Comparison of ENCODE assay signal across 16 cellular contexts in the genomic region with DNA sequence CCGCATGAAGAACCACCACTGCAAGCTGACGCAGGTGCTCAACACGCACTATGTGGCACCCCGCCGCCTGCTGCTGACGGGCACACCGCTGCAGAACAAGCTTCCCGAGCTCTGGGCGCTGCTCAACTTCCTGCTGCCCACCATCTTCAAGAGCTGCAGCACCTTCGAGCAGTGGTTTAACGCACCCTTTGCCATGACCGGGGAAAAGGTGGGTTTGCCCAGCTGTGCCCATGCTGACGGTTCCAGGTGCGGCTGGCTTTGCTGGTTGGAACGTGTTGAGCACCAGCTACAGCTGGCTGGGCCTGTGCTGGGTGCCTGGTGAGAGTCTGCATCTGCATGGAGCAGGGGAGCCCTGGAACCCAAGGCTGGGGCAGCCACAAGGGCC.
DNase-seq lines count a peak whose midpoint lies in the region; ATAC-seq, FAIRE-seq and TF ChIP-seq lines count a peak whose summit lies in the region.
"Had no signal": no experiment of that assay in that cellular context is flagged by ENCODE, and none has a peak within 500 bp of the region (broad histone marks: within the 10 kb centered on the region; RNA-seq: fewer than 3 reads in every experiment).

No MANE protein-coding gene starts in this region.

- H3K4me3 ChIP-seq in HepG2 (replicated peaks in 1 of 3; ENCODE audit: insufficient read depth in 1 of 3, low read depth in 2 of 3, low read length in 3 of 3) (no peak overlapping the region), right lobe of liver (no peak overlapping the region), OCI-LY1 (ENCODE audit: low read depth, low read length, poor library complexity, severe bottlenecking) (no peak overlapping the region), ovary (no peak overlapping the region)

- WGBS in HepG2 (ENCODE audit: low lambda C conversion rate), result 93% methylated on average over 10 of the region's 15 CpGs
- no CpG with 5 or more reads among the region's 15 CpGs for WGBS in right lobe of liver (ENCODE audit: insufficient coverage, low coverage, low lambda C conversion rate, missing lambda C conversion rate)
- WGBS in ovary, 3 donors, result 92 to 93% (median 93%) methylated on average over 15 of the region's 15 CpGs

- no peak overlapping the region for H3K4me3 Mint-ChIP-seq in glutamatergic neuron (ENCODE audit: unreplicated experiment)
- H3K4me3 Mint-ChIP-seq: CD14-positive monocyte, H9 had no signal

- TF ChIP-seq POLR2A in HepG2 (IDR thresholded peaks at IDR 0.05; ENCODE audit: insufficient read depth in 1 of 2, low read depth in 2 of 2, low read length in 2 of 2), result no peak
- TF ChIP-seq POLR2A in right lobe of liver (IDR thresholded peaks at IDR 0.05), result no peak
- no peak for TF ChIP-seq POLR2A in ovary (IDR thresholded peaks at IDR 0.05)

- no peak for ATAC-seq in HepG2
- ATAC-seq in right lobe of liver, result no peak

- TF ChIP-seq CTCF in HepG2 (CRISPR knock-in tag; IDR thresholded peaks at IDR 0.05) (no peak), right lobe of liver (IDR thresholded peaks at IDR 0.05) (no peak), OCI-LY1 (IDR thresholded peaks at IDR 0.05; ENCODE audit: low read length) (no peak), glutamatergic neuron (IDR thresholded peaks at IDR 0.05; ENCODE audit: partially characterized antibody, unreplicated experiment) (no peak), ovary (IDR thresholded peaks at IDR 0.05) (no peak)

- H3K79me2 ChIP-seq in HepG2 (ENCODE audit: insufficient read depth, low read length), result no peaks in the 10 kb centered on the region
- no peaks in the 10 kb centered on the region for H3K79me2 ChIP-seq in OCI-LY1 (ENCODE audit: insufficient read depth, low read length)

- H3K9me2 ChIP-seq in OCI-LY1 (ENCODE audit: low read depth, low read length), result no peaks in the 10 kb centered on the region

- H3K36me3 ChIP-seq in HepG2 (replicated peaks in 1 of 2; ENCODE audit: control insufficient read depth in 1 of 2, insufficient read depth in 2 of 2, low read length in 2 of 2), result peaks cover 61 to 84% of the 10 kb centered on the region in 2 experiments; a peak in 4 of 5 replicates
- peaks cover 0 to 55% (median 16%) of the 10 kb centered on the region in 4 donors for H3K36me3 ChIP-seq in right lobe of liver
- peaks cover 99% of the 10 kb centered on the region for H3K36me3 ChIP-seq in OCI-LY1 (ENCODE audit: insufficient read depth, low read length)
- H3K36me3 ChIP-seq in ovary, result no peaks in the 10 kb centered on the region

- intact Hi-C loops in HepG2 (cut with micrococcal nuclease; ENCODE audit: unreplicated experiment) (no loop called here), right lobe of liver (cut with DNase I) (no loop called here), ovary (cut with DNase I) (loop anchor here in 2 of 4 donors (5.0 to 10.0 kb wide), 2 partner anchors 84 to 87 kb away; no protein-coding TSS in a partner anchor)

- peaks cover 16% of the 10 kb centered on the region for H3K27me3 Mint-ChIP-seq in glutamatergic neuron (ENCODE audit: unreplicated experiment)
- H3K27me3 Mint-ChIP-seq: CD4-positive, alpha-beta memory T cell had no signal

- no TSS peak for BruUV-seq in HepG2 (replicated peaks; lab: Mats Ljungman, UMichigan)

- H2AFZ ChIP-seq in HepG2 (ENCODE audit: low read length), result no peak overlapping the region
- no peak overlapping the region for H2AFZ ChIP-seq in OCI-LY1 (ENCODE audit: low read length)

- DNase-seq in HepG2 (ENCODE audit: low spot score) (no peak), right lobe of liver (no peak), glutamatergic neuron (no peak), NCI-H2029 treated with DMSO at 0.1 percent for 48 hours (lab: John Stamatoyannopoulos, UW) (no peak), ovary (no peak)
- no peak for DNase-seq in activated naive CD4-positive, alpha-beta T cell (lab: John Stamatoyannopoulos, UW)
- DNase-seq: CD4-positive, alpha-beta memory T cell; DMS153; DMS79; GDM1; H9; KBM-7 had no signal

- H3K27ac ChIP-seq in HepG2 (ENCODE audit: extremely low read length, insufficient read depth, low read length), result no peak overlapping the region
- H3K27ac ChIP-seq in right lobe of liver, result no peak overlapping the region
- peak overlapping the region; percentile 63 for H3K27ac ChIP-seq in OCI-LY1 (ENCODE audit: low read depth, low read length, poor library complexity, severe bottlenecking)
- no peak overlapping the region for H3K27ac ChIP-seq in ovary

- H3K4me1 Mint-ChIP-seq in glutamatergic neuron (ENCODE audit: low read depth, unreplicated experiment), result peaks cover 15% of the 10 kb centered on the region
- H3K4me1 Mint-ChIP-seq: CD14-positive monocyte; CD4-positive, alpha-beta memory T cell; H9 had no signal

- TF ChIP-seq EP300 in HepG2 (IDR thresholded peaks at IDR 0.05; ENCODE audit: low read depth in 2 of 2, low read length in 2 of 2), result no peak
- no peak for TF ChIP-seq EP300 in HepG2 (CRISPR knock-in tag; IDR thresholded peaks at IDR 0.05; ENCODE audit: borderline replicate concordance)
- TF ChIP-seq EP300 in ovary (IDR thresholded peaks at IDR 0.05), result no peak

- H3K4me2 ChIP-seq in HepG2 (ENCODE audit: low read depth, low read length) (no peak overlapping the region), OCI-LY1 (ENCODE audit: low read length) (no peak overlapping the region)

- in situ Hi-C loops in HepG2 (cut with HindIII; ENCODE audit: extremely low pct_ligation_motif_present, low pct_unique_long_range_greater_than_20kb), result no loop called here

- POLR2A ChIA-PET in HepG2 (lab: Yijun Ruan, JAX), result no interaction called here

- H3F3A ChIP-seq in OCI-LY1 (ENCODE audit: insufficient read depth, low read length), result no peaks in the 10 kb centered on the region

- H3K4me1 ChIP-seq in HepG2 (ENCODE audit: insufficient read depth, low read length) (no peaks in the 10 kb centered on the region), right lobe of liver (peaks cover 0 to 6% (median 0%) of the 10 kb centered on the region in 4 donors), OCI-LY1 (ENCODE audit: insufficient read depth, low read length, severe bottlenecking) (no peaks in the 10 kb centered on the region), ovary (ENCODE audit: insufficient read depth) (no peaks in the 10 kb centered on the region)
- H3K4me1 ChIP-seq: BE2C had no signal

- H3K36me3 Mint-ChIP-seq in glutamatergic neuron (ENCODE audit: unreplicated experiment), result no peaks in the 10 kb centered on the region

- TF ChIP-seq RAD21 in HepG2 (CRISPR knock-in tag; IDR thresholded peaks at IDR 0.05), result no peak

- H3K9ac ChIP-seq in HepG2 (ENCODE audit: insufficient read depth, low read depth, low read length) (no peak overlapping the region), OCI-LY1 (ENCODE audit: low read length) (no peak overlapping the region)

- CTCF ChIA-PET in HepG2 (lab: Yijun Ruan, JAX; ENCODE audit: low intra/inter-chr PET ratio, low total read pairs), result no interaction called here

- no peaks in the 10 kb centered on the region for H4K20me1 ChIP-seq in HepG2 (ENCODE audit: insufficient read depth, low read length)
- H4K20me1 ChIP-seq in OCI-LY1 (ENCODE audit: insufficient read depth, low read length), result no peaks in the 10 kb centered on the region

- H3K27me3 ChIP-seq in HepG2 (ENCODE audit: control insufficient read depth in 1 of 2, insufficient read depth in 2 of 2, low read length in 2 of 2), result no peaks in the 10 kb centered on the region
- H3K27me3 ChIP-seq in right lobe of liver, result no peaks in the 10 kb centered on the region
- H3K27me3 ChIP-seq in OCI-LY1 (ENCODE audit: insufficient read depth, low read length), result no peaks in the 10 kb centered on the region
- no peaks in the 10 kb centered on the region for H3K27me3 ChIP-seq in ovary
- H3K27me3 ChIP-seq: BE2C had no signal

- FAIRE-seq in HepG2 (lab: Jason Lieb, UNC), result no peak
- FAIRE-seq: H1 had no signal

- peak overlapping the region; percentile 73 for H3K27ac Mint-ChIP-seq in glutamatergic neuron (ENCODE audit: unreplicated experiment)
- H3K27ac Mint-ChIP-seq: CD4-positive, alpha-beta memory T cell had no signal

- H3K9me3 Mint-ChIP-seq in glutamatergic neuron (ENCODE audit: unreplicated experiment), result peaks cover 23% of the 10 kb centered on the region
- H3K9me3 Mint-ChIP-seq: CD14-positive monocyte; CD4-positive, alpha-beta memory T cell; H9 had no signal

- H3K9me3 ChIP-seq in HepG2 (ENCODE audit: low read length) (no peaks in the 10 kb centered on the region), right lobe of liver (no peaks in the 10 kb centered on the region), OCI-LY1 (ENCODE audit: low read length) (no peaks in the 10 kb centered on the region), ovary (no peaks in the 10 kb centered on the region)
- H3K9me3 ChIP-seq: BE2C had no signal

TF ChIP-seq in HepG2, 621 proteins besides CTCF, POLR2A, EP300 and RAD21:
- peak; percentile 47 for TF ChIP-seq AGO2 (optimal IDR thresholded peaks at IDR 0.05; ENCODE audit: low read depth, low read length)
- no peak for TF ChIP-seq RORA (CRISPR knock-in tag; IDR thresholded peaks at IDR 0.05)
TF ChIP-seq in HepG2: peak in this region for 1.
